In the genomic region with DNA sequence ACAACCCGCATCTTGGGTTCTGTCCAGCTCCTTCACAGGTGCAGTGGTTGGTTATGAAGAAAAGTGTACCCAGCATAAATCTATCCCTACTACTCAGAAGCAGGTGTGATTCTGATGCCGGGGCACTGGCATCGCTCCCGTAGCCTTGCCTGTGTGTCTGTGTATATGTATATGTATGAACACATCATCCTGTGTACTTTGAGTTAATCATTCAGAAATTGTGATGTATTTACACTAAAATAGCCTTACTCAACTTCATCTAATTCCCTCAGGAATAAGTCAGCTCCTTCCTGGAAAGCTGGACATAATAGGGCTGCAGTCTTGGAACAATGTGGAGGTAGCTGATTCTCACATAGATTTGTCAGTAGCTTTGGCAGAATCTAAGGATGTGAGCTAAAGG, we compare ENCODE assay signal across 13 cellular contexts. TPM values are rescaled to one million over a fixed set of nuclear protein-coding genes. Genes with fewer than 3 reads are reported as not detected.
DNase-seq lines count a peak whose midpoint lies in the region.
"Had no signal": no experiment of that assay in that cellular context is flagged by ENCODE, and none has a peak within 500 bp of the region (broad histone marks: within the 10 kb centered on the region; RNA-seq: fewer than 3 reads in every experiment).

No MANE protein-coding gene starts in this region.

- H3K27ac Mint-ChIP-seq in activated T-cell treated with anti-CD3 and anti-CD28 coated beads, Interleukin-2, amount 50 U/mL, for 24 hours, result peak overlapping the region; percentile 80
- peak overlapping the region; percentile 34 for H3K27ac Mint-ChIP-seq in activated naive CD8-positive, alpha-beta T cell
- H3K27ac Mint-ChIP-seq: HFFc6 had no signal

- H3K36me3 Mint-ChIP-seq in activated T-cell treated with anti-CD3 and anti-CD28 coated beads, Interleukin-2, amount 50 U/mL, for 24 hours (ENCODE audit: low read depth), result peaks cover 79% of the 10 kb centered on the region
- peaks cover 33% of the 10 kb centered on the region for H3K36me3 Mint-ChIP-seq in activated naive CD8-positive, alpha-beta T cell

- H3K4me1 Mint-ChIP-seq in activated T-cell treated with anti-CD3 and anti-CD28 coated beads, Interleukin-2, amount 50 U/mL, for 24 hours (ENCODE audit: low read depth), result peaks cover 87% of the 10 kb centered on the region
- peaks cover 67% of the 10 kb centered on the region for H3K4me1 Mint-ChIP-seq in activated naive CD8-positive, alpha-beta T cell (ENCODE audit: low read depth)

- H3K4me3 Mint-ChIP-seq in activated T-cell treated with anti-CD3 and anti-CD28 coated beads, Interleukin-2, amount 50 U/mL, for 24 hours, result no peak overlapping the region
- H3K4me3 Mint-ChIP-seq in activated naive CD8-positive, alpha-beta T cell, result no peak overlapping the region
- H3K4me3 Mint-ChIP-seq: HFFc6 had no signal

- DNase-seq in activated T-cell treated with anti-CD3 and anti-CD28 coated beads, Interleukin-2, amount 50 U/mL, for 24 hours, result no peak
- DNase-seq in activated T-cell treated with anti-CD3 and anti-CD28 coated beads for 4 hours, result no peak
- peak; percentile 20 for DNase-seq in HCEC 1CT
- DNase-seq in renal cortical epithelial cell (ENCODE audit: low read depth), result peak; percentile 65
- DNase-seq in DMS 273 treated with DMSO at 0.1 percent for 48 hours (lab: John Stamatoyannopoulos, UW), result no peak
- no peak for DNase-seq in 8988T
- DNase-seq: HFFc6, MG63, NCI-H1930, NCI-H510A, SHP77 treated with DMSO at 0.1 percent for 48 hours had no signal

- peaks cover 3% of the 10 kb centered on the region for H3K9me3 Mint-ChIP-seq in activated T-cell treated with anti-CD3 and anti-CD28 coated beads, Interleukin-2, amount 50 U/mL, for 24 hours
- H3K9me3 Mint-ChIP-seq in activated naive CD8-positive, alpha-beta T cell (ENCODE audit: low read depth), result no peaks in the 10 kb centered on the region
- H3K9me3 Mint-ChIP-seq: HFFc6 had no signal

- no peaks in the 10 kb centered on the region for H3K27me3 Mint-ChIP-seq in activated T-cell treated with anti-CD3 and anti-CD28 coated beads, Interleukin-2, amount 50 U/mL, for 24 hours
- no peaks in the 10 kb centered on the region for H3K27me3 Mint-ChIP-seq in activated naive CD8-positive, alpha-beta T cell

RNA-seq across cellular contexts. Expression of a gene that starts 6.7 kb away (rescaled TPM):
- 13.5 and 15.2 TPM in 2 replicates for total RNA-seq in renal cortical epithelial cell
- total RNA-seq: H1 had no signal

RNA-seq across cellular contexts. Expression of a gene that starts 59.8 kb away (rescaled TPM):
- 0.05 TPM in 1 of 2 replicates, not detected in the other for total RNA-seq in renal cortical epithelial cell
- total RNA-seq: H1, HFFc6 had no signal

Comparison
In these comparisons a context has a peak if more than half of its experiments do, and no peak if none do; other contexts are left out.
1. DNase-seq: peak in HCEC 1CT (single experiment) and renal cortical epithelial cell (single experiment); none in activated T-cell treated with anti-CD3 and anti-CD28 coated beads, Interleukin-2, amount 50 U/mL, for 24 hours (single experiment), activated T-cell treated with anti-CD3 and anti-CD28 coated beads for 4 hours (single experiment), DMS 273 treated with DMSO at 0.1 percent for 48 hours (single experiment) and 8988T (single experiment).